Comparison of ENCODE assay signal across 8 cellular contexts in genomic region chr1:156193488-156194299, GRCh38. TPM values are rescaled to one million over a fixed set of nuclear protein-coding genes. Genes with fewer than 3 reads are reported as not detected.
A peak's percentile ranks its signal among the peaks of the same experiment; 100 is the strongest.
DNase-seq lines count a peak whose midpoint lies in the region; TF ChIP-seq lines count a peak whose summit lies in the region.

Gene SLC25A44 (plus strand): TSS chr1:156194104. CDS start chr1:156199848, 5,744 bp downstream.

- peaks cover 41% of the 10 kb centered on the region for H3K36me3 Mint-ChIP-seq in activated naive CD4-positive, alpha-beta T cell treated with anti-CD3 and anti-CD28 coated beads for 36 hours (ENCODE audit: low read depth)

- peak within 1 kb of the TSS; percentile 74 for H3K27ac ChIP-seq in subcutaneous abdominal adipose tissue (ENCODE audit: low read depth, low read length)

- H3K9me3 ChIP-seq in neuron (ENCODE audit: low read length) (peaks cover 2% of the 10 kb centered on the region), subcutaneous abdominal adipose tissue (ENCODE audit: control insufficient read depth in 5 of 5, low read length in 5 of 5) (no peaks in the 10 kb centered on the region)

- H3K4me3 Mint-ChIP-seq in activated naive CD4-positive, alpha-beta T cell treated with anti-CD3 and anti-CD28 coated beads for 36 hours: peak within 1 kb of the TSS; percentile 79

- H3K36me3 ChIP-seq in GM06990 (ENCODE audit: control insufficient read depth, insufficient read depth, low read length) (peaks cover 5% of the 10 kb centered on the region), neuron (ENCODE audit: insufficient read depth, low read length) (no peaks in the 10 kb centered on the region), subcutaneous abdominal adipose tissue (ENCODE audit: control insufficient read depth in 5 of 5, insufficient read depth in 5 of 5, low read length in 5 of 5) (peaks cover 0 to 10% (median 0%) of the 10 kb centered on the region in 5 donors)

- no peaks in the 10 kb centered on the region for H3K9me3 Mint-ChIP-seq in activated naive CD4-positive, alpha-beta T cell treated with anti-CD3 and anti-CD28 coated beads for 36 hours

- H3K4me1 ChIP-seq in neuron (ENCODE audit: insufficient read depth, low read length): peaks cover 8% of the 10 kb centered on the region
- H3K4me1 ChIP-seq in subcutaneous abdominal adipose tissue (ENCODE audit: control insufficient read depth in 5 of 5, insufficient read depth in 5 of 5, low read length in 5 of 5): peaks cover 4 to 41% (median 19%) of the 10 kb centered on the region in 5 donors

- DNase-seq in GM06990 (ENCODE audit: extremely low read depth, insufficient read length) (peak; percentile 90), HFF-Myc (ENCODE audit: extremely low read depth, low read depth) (peak; percentile 98), NAMALWA (ENCODE audit: low spot score) (peak; percentile 100), SK-N-DZ (ENCODE audit: low spot score) (peak; percentile 100), foreskin melanocyte (peak; percentile 99)
- DNase-seq in activated naive CD4-positive, alpha-beta T cell treated with anti-CD3 and anti-CD28 coated beads for 36 hours: peak; percentile 98

- CTCF ChIA-PET in activated naive CD4-positive, alpha-beta T cell treated with anti-CD3 and anti-CD28 coated beads for 36 hours (lab: Charles Lee): interaction anchor here (0.6 to 9.7 kb wide), 7 partner anchors 10 to 98 kb away, joined by 3 to 90 read pairs (median 3); partner anchors contain the start of gene PMF1

- peak within 1 kb of the TSS; percentile 74 for H3K27ac Mint-ChIP-seq in activated naive CD4-positive, alpha-beta T cell treated with anti-CD3 and anti-CD28 coated beads for 36 hours

- peak within 1 kb of the TSS; percentile 16 to 91 (median 76) for H3K9ac ChIP-seq in subcutaneous abdominal adipose tissue (ENCODE audit: low read length in 5 of 5)

- H3K27me3 Mint-ChIP-seq in activated naive CD4-positive, alpha-beta T cell treated with anti-CD3 and anti-CD28 coated beads for 36 hours (ENCODE audit: low read depth): no peaks in the 10 kb centered on the region

- TF ChIP-seq CTCF in GM06990 (IDR thresholded peaks at IDR 0.05; ENCODE audit: insufficient read depth, low read length, poor library complexity, severe bottlenecking) (peak; percentile 29), HFF-Myc (IDR thresholded peaks at IDR 0.05; ENCODE audit: low read depth, low read length, missing control alignments) (peak; percentile 58)

- intact Hi-C loops in activated naive CD4-positive, alpha-beta T cell treated with anti-CD3 and anti-CD28 coated beads for 36 hours (cut with micrococcal nuclease): loop anchor here (1.0 kb wide), 6 partner anchors 20 to 89 kb away; partner anchors contain the start of genes PMF1 and SMG5

- no peaks in the 10 kb centered on the region for H3K27me3 ChIP-seq in GM06990 (replicated peaks; ENCODE audit: control insufficient read depth, insufficient read depth, low read length)
- no peaks in the 10 kb centered on the region for H3K27me3 ChIP-seq in neuron (ENCODE audit: insufficient read depth, low read length)
- H3K27me3 ChIP-seq in subcutaneous abdominal adipose tissue (ENCODE audit: control insufficient read depth in 5 of 5, insufficient read depth in 4 of 5, low read length in 5 of 5): no peaks in the 10 kb centered on the region

- H2AFZ ChIP-seq in neuron (ENCODE audit: low read depth, low read length): peak within 1 kb of the TSS; percentile 59

- peaks cover 59% of the 10 kb centered on the region for H3K4me1 Mint-ChIP-seq in activated naive CD4-positive, alpha-beta T cell treated with anti-CD3 and anti-CD28 coated beads for 36 hours (ENCODE audit: low read depth)

- H3K4me3 ChIP-seq in GM06990 (replicated peaks; ENCODE audit: low read depth, low read length) (peak within 1 kb of the TSS; percentile 100), HFF-Myc (replicated peaks; ENCODE audit: low read depth, low read length) (peak within 1 kb of the TSS; percentile 100), neuron (ENCODE audit: low read length) (peak within 1 kb of the TSS; percentile 79), subcutaneous abdominal adipose tissue (ENCODE audit: low read depth in 1 of 5, low read length in 5 of 5) (peak within 1 kb of the TSS; percentile 81 to 99 (median 97))

RNA-seq across cellular contexts. Expression of gene SLC25A44, which starts in this region (rescaled TPM):
- polyA plus RNA-seq in SK-N-DZ (2014; cell fraction: cytosol; rRNA removed): 16.7 and 16.9 TPM in 2 replicates
- 9.0 and 15.9 TPM in 2 replicates for polyA plus RNA-seq in SK-N-DZ (2014; cell fraction: nucleus; rRNA removed)
- total RNA-seq in activated naive CD4-positive, alpha-beta T cell treated with anti-CD3 and anti-CD28 coated beads for 36 hours: 10 to 100 TPM; 69.1 to 73.5 TPM

Comparison
In these comparisons a context has a peak if more than half of its experiments do, and no peak if none do; other contexts are left out.
1. Peak in every context shown above with its lines: DNase-seq, H3K4me3 ChIP-seq and H3K27ac ChIP-seq.